1 cellular context compared by ENCODE assay signal in genomic region chr20:41138217-41138526, GRCh38.
A peak's percentile ranks its signal among the peaks of the same experiment; 100 is the strongest.
TF ChIP-seq lines count a peak whose summit lies in the region.

No MANE protein-coding gene starts in this region.

TF ChIP-seq in HepG2, 621 proteins besides CTCF, POLR2A, EP300 and RAD21 (continued from another document and continues in another):
- TF ChIP-seq CSRNP1 (CRISPR knock-in tag; IDR thresholded peaks at IDR 0.05), result no peak
- TF ChIP-seq NFE2 (CRISPR knock-in tag; IDR thresholded peaks at IDR 0.05), result no peak
- TF ChIP-seq KDM2A (CRISPR knock-in tag; IDR thresholded peaks at IDR 0.05; ENCODE audit: borderline replicate concordance, low read depth), result no peak; the same call in 1 of the 2 replicates
- no peak for TF ChIP-seq ZBTB4 (CRISPR knock-in tag; IDR thresholded peaks at IDR 0.05; ENCODE audit: borderline replicate concordance)
- TF ChIP-seq PITX1 (CRISPR knock-in tag; IDR thresholded peaks at IDR 0.05), result no peak
- TF ChIP-seq ATM (IDR thresholded peaks at IDR 0.05; ENCODE audit: borderline replicate concordance), result no peak
- TF ChIP-seq PHF5A (CRISPR knock-in tag; IDR thresholded peaks at IDR 0.05; ENCODE audit: low read depth, unreplicated experiment), result no peak
- no peak for TF ChIP-seq SRSF4 (IDR thresholded peaks at IDR 0.05; ENCODE audit: low read depth, low read length, poor library complexity, severe bottlenecking)
- 0 out of 2 replicates have a peak, but pooled peaks have one; percentile 63 for TF ChIP-seq ZNF441 (CRISPR knock-in tag; IDR thresholded peaks at IDR 0.05; ENCODE audit: borderline replicate concordance)
- no peak for TF ChIP-seq AKNA (CRISPR knock-in tag; IDR thresholded peaks at IDR 0.05; ENCODE audit: borderline replicate concordance)
- TF ChIP-seq NFKBIZ (CRISPR knock-in tag; IDR thresholded peaks at IDR 0.05), result no peak
- TF ChIP-seq ARNTL (CRISPR knock-in tag; IDR thresholded peaks at IDR 0.05), result no peak
- no peak for TF ChIP-seq GATAD2A (CRISPR knock-in tag; IDR thresholded peaks at IDR 0.05)
- no peak for TF ChIP-seq NPAS2 (CRISPR knock-in tag; IDR thresholded peaks at IDR 0.05; ENCODE audit: borderline replicate concordance)
- no peak for TF ChIP-seq ZNF770 (CRISPR knock-in tag; IDR thresholded peaks at IDR 0.05)
- TF ChIP-seq TRAFD1 (CRISPR knock-in tag; IDR thresholded peaks at IDR 0.05; ENCODE audit: borderline replicate concordance), result 0 out of 2 replicates have a peak, but pooled peaks have one; percentile 14
- TF ChIP-seq ZNF790 (CRISPR knock-in tag; IDR thresholded peaks at IDR 0.05; ENCODE audit: borderline replicate concordance), result no peak
- no peak for TF ChIP-seq ZSCAN22 (CRISPR knock-in tag; IDR thresholded peaks at IDR 0.05)
- TF ChIP-seq MYPOP (CRISPR knock-in tag; IDR thresholded peaks at IDR 0.05), result 0 out of 2 replicates have a peak, but pooled peaks have one; percentile 12
- no peak for TF ChIP-seq ZNF3 (CRISPR knock-in tag; IDR thresholded peaks at IDR 0.05)
- no peak for TF ChIP-seq ZNF446 (CRISPR knock-in tag; IDR thresholded peaks at IDR 0.05)
- TF ChIP-seq ZNF431 (CRISPR knock-in tag; IDR thresholded peaks at IDR 0.05; ENCODE audit: borderline replicate concordance, low read depth), result no peak
- TF ChIP-seq KLF12 (CRISPR knock-in tag; IDR thresholded peaks at IDR 0.05; ENCODE audit: borderline replicate concordance), result peak; percentile 26
- TF ChIP-seq THRA (CRISPR knock-in tag; IDR thresholded peaks at IDR 0.05; ENCODE audit: borderline replicate concordance), result no peak
- TF ChIP-seq MIXL1 (CRISPR knock-in tag; IDR thresholded peaks at IDR 0.05), result no peak
- TF ChIP-seq FOXP4 (CRISPR knock-in tag; IDR thresholded peaks at IDR 0.05), result 0 out of 2 replicates have a peak, but pooled peaks have one; percentile 3
- no peak for TF ChIP-seq TCF7L2 (IDR thresholded peaks at IDR 0.05; ENCODE audit: low read depth, low read length)
- TF ChIP-seq TFDP2 (CRISPR knock-in tag; IDR thresholded peaks at IDR 0.05), result no peak
- TF ChIP-seq TOPORS (CRISPR knock-in tag; IDR thresholded peaks at IDR 0.05), result no peak
- no peak for TF ChIP-seq ZNF552 (CRISPR knock-in tag; IDR thresholded peaks at IDR 0.05; ENCODE audit: borderline replicate concordance)
- TF ChIP-seq ZBTB43 (CRISPR knock-in tag; conservative IDR thresholded peaks at IDR 0.05), result no peak
- 0 out of 2 replicates have a peak, but pooled peaks have one; percentile 1 for TF ChIP-seq NFKB2 (CRISPR knock-in tag; IDR thresholded peaks at IDR 0.05; ENCODE audit: borderline replicate concordance)
- TF ChIP-seq MTF1 (CRISPR knock-in tag; IDR thresholded peaks at IDR 0.05), result no peak
- no peak for TF ChIP-seq TIGD3 (CRISPR knock-in tag; IDR thresholded peaks at IDR 0.05; ENCODE audit: borderline replicate concordance)
